8 cellular contexts compared by ENCODE assay signal in genomic region chr4:185209852-185210101, GRCh38. TPM values are rescaled to one million over a fixed set of nuclear protein-coding genes. Genes with fewer than 3 reads are reported as not detected.
A peak's percentile ranks its signal among the peaks of the same experiment; 100 is the strongest.
DNase-seq lines count a peak whose midpoint lies in the region; ATAC-seq and TF ChIP-seq lines count a peak whose summit lies in the region.
"Not testable (repeated sequence)": the region's sequence is repeated elsewhere in the genome, so short reads cannot be mapped to it uniquely, and the experiment has no call there.

No MANE protein-coding gene starts in this region.

- 0 to 3% (median 0%) methylated on average over 1 to 36 of the region's 39 CpGs; no CpG with 5 or more reads in 1 of the 5 donors for WGBS in stomach, 5 donors

- ATAC-seq in CD8-positive, alpha-beta T cell: not testable (repeated sequence)
- ATAC-seq in GM19467 (IDR thresholded peaks at IDR 0.05; ENCODE audit: unreplicated experiment) (peak; percentile 14), HG02885 (IDR thresholded peaks at IDR 0.05; ENCODE audit: poor library complexity, unreplicated experiment) (peak; percentile 15)

- H3K9me3 Mint-ChIP-seq in CD8-positive, alpha-beta T cell: not testable (repeated sequence)

- H3K4me1 ChIP-seq in CD8-positive, alpha-beta T cell (ENCODE audit: insufficient read depth, low read length): peaks cover 29% of the 10 kb centered on the region
- H3K4me1 ChIP-seq in adipocyte (ENCODE audit: control insufficient read depth, insufficient read depth, low read length) (peaks cover 19% of the 10 kb centered on the region), mononuclear cell (ENCODE audit: insufficient read depth, low read length) (peaks cover 26% of the 10 kb centered on the region), stomach (peaks cover 18 to 46% (median 30%) of the 10 kb centered on the region in 4 donors)

- not testable (repeated sequence) for H3K36me3 ChIP-seq in CD8-positive, alpha-beta T cell (ENCODE audit: insufficient read depth, low read length); adipocyte (ENCODE audit: control insufficient read depth, insufficient read depth, low read length, severe bottlenecking); stomach

- H3K27me3 Mint-ChIP-seq in CD8-positive, alpha-beta T cell (ENCODE audit: low read depth): not testable (repeated sequence)

- H3K27ac Mint-ChIP-seq in CD8-positive, alpha-beta T cell: not testable (repeated sequence)

- not testable (repeated sequence) for DNase-seq in CD8-positive, alpha-beta T cell; adipocyte (ENCODE audit: low read depth); fibroblast of the aortic adventitia (ENCODE audit: low read depth); stomach

- not testable (repeated sequence) for TF ChIP-seq EP300 in Ishikawa (IDR thresholded peaks at IDR 0.05; ENCODE audit: borderline replicate concordance); stomach (IDR thresholded peaks at IDR 0.05)

- H3K9ac ChIP-seq in adipocyte (ENCODE audit: low read length): peak overlapping the region; percentile 87

- peak overlapping the region; percentile 48 for H3K27ac ChIP-seq in CD8-positive, alpha-beta T cell (ENCODE audit: low read depth, low read length)
- peak overlapping the region; percentile 77 to 96 (median 95) for H3K27ac ChIP-seq in stomach

- not testable (repeated sequence) for TF ChIP-seq CTCF in CD8-positive, alpha-beta T cell (IDR thresholded peaks at IDR 0.05); fibroblast of the aortic adventitia (IDR thresholded peaks at IDR 0.05; ENCODE audit: insufficient read depth, low read length); stomach (IDR thresholded peaks at IDR 0.05)

- peak overlapping the region; percentile 64 for H3K4me3 ChIP-seq in CD8-positive, alpha-beta T cell (ENCODE audit: low read depth, low read length)
- H3K4me3 ChIP-seq in adipocyte (ENCODE audit: low read length): peak overlapping the region; percentile 90
- H3K4me3 ChIP-seq in fibroblast of the aortic adventitia (ENCODE audit: low read depth, low read length): peak overlapping the region; percentile 96
- H3K4me3 ChIP-seq in mononuclear cell (ENCODE audit: low read length): peak overlapping the region; percentile 49
- peak overlapping the region; percentile 65 to 83 (median 78) for H3K4me3 ChIP-seq in stomach

- CTCF ChIA-PET in CD8-positive, alpha-beta T cell (lab: Charles Lee): interaction anchor here (1.2 kb wide), 1 partner anchor 10 kb away, joined by 3 read pairs; no protein-coding TSS in a partner anchor

- not testable (repeated sequence) for H3K27me3 ChIP-seq in CD8-positive, alpha-beta T cell (ENCODE audit: insufficient read depth, low read length); adipocyte (replicated peaks; ENCODE audit: control insufficient read depth, insufficient read depth, low read length); stomach
- H3K27me3 ChIP-seq in mononuclear cell (ENCODE audit: insufficient read depth, low read length): peaks cover 44% of the 10 kb centered on the region

- H3K4me3 Mint-ChIP-seq in CD8-positive, alpha-beta T cell: peak overlapping the region; percentile 22

- H3K36me3 Mint-ChIP-seq in CD8-positive, alpha-beta T cell: not testable (repeated sequence)

- TF ChIP-seq POLR2A in stomach (IDR thresholded peaks at IDR 0.05): not testable (repeated sequence)

- not testable (repeated sequence) for TF ChIP-seq RAD21 in Ishikawa (IDR thresholded peaks at IDR 0.05; ENCODE audit: low read depth)

- H3K4me1 Mint-ChIP-seq in CD8-positive, alpha-beta T cell (ENCODE audit: low read depth): peaks cover 47% of the 10 kb centered on the region

- intact Hi-C loops in CD8-positive, alpha-beta T cell (cut with DNase I, micrococcal nuclease): loop anchor here (1.0 to 10.0 kb wide), 16 partner anchors 45 to 1705 kb away; partner anchors contain the start of genes ACSL1 (in 2 of the 2), CENPU (in 2 of the 2), ANKRD37 (in 1 of the 2) and CASP3 (in 1 of the 2)
- intact Hi-C loops in stomach (cut with DNase I; ENCODE audit: low total_unique reads): loop anchor here (10.0 kb wide), 1 partner anchor 185 kb away; the partner anchor contains the start of genes ANKRD37 and LRP2BP

- H3K9me3 ChIP-seq in CD8-positive, alpha-beta T cell (ENCODE audit: low read length); adipocyte (ENCODE audit: control insufficient read depth, low read length); mononuclear cell (ENCODE audit: low read depth, low read length); stomach: not testable (repeated sequence)

- POLR2A ChIA-PET in CD8-positive, alpha-beta T cell (lab: Charles Lee): interaction anchor here (1.0 to 2.2 kb wide), 7 partner anchors 13 to 186 kb away, joined by 3 to 8 read pairs (median 6); partner anchors contain the start of genes ANKRD37, LRP2BP and SLC25A4

TF ChIP-seq in Ishikawa, 13 proteins besides CTCF, POLR2A, EP300 and RAD21:
- 0 out of 2 replicates have a peak, but pooled peaks have one; percentile 47 for TF ChIP-seq TAF1 (IDR thresholded peaks at IDR 0.05; ENCODE audit: low read depth)

RNA-seq across cellular contexts. Expression of gene SNX25, which starts 0.4 kb away (rescaled TPM):
- total RNA-seq in CD8-positive, alpha-beta T cell: 10 to 100 TPM; 18.0 to 18.2 TPM
- 27.5 and 102 TPM in 2 replicates for total RNA-seq in fibroblast of the aortic adventitia (ENCODE audit: low replicate concordance)
- 30.1 TPM for total RNA-seq in mononuclear cell
- 10 to 100 TPM in 4 of 5 donors, 1 to 10 TPM in 1; 4.1 to 36.8 (median 26.4) TPM for total RNA-seq in stomach
- polyA plus RNA-seq in stomach: 1 to 10 TPM; 2.6 to 4.7 (median 3.2) TPM

RNA-seq across cellular contexts. Expression of gene CFAP97, which starts 6.0 kb away (rescaled TPM):
- total RNA-seq in CD8-positive, alpha-beta T cell: 10 to 100 TPM; 18.8 to 20.4 TPM
- total RNA-seq in fibroblast of the aortic adventitia (ENCODE audit: low replicate concordance) (34.7 and 74.3 TPM in 2 replicates), mononuclear cell (25.5 TPM), stomach (10 to 100 TPM in 4 of 5 donors, 1 to 10 TPM in 1; 8.7 to 39.8 (median 22.5) TPM)
- 10 to 100 TPM in 1 of 3 donors, 1 to 10 TPM in 2; 4.8 to 11.0 (median 8.8) TPM for polyA plus RNA-seq in stomach
